In genomic region chr2:109231428-109231827, GRCh38 we compare ENCODE assay signal across 19 cellular contexts.
DNase-seq lines count a peak whose midpoint lies in the region; ATAC-seq and TF ChIP-seq lines count a peak whose summit lies in the region.
"Had no signal": no experiment of that assay in that cellular context is flagged by ENCODE, and none has a peak within 500 bp of the region (broad histone marks: within the 10 kb centered on the region; RNA-seq: fewer than 3 reads in every experiment).

No MANE protein-coding gene starts in this region.

- CTCF ChIA-PET in activated CD4-positive, alpha-beta memory T cell treated with anti-CD3 and anti-CD28 coated beads, Interleukin-2, amount 10 ng/mL, durations not matched to agents 7 days and 5 days (lab: Charles Lee) = no interaction called here

- H3F3A ChIP-seq in Loucy (ENCODE audit: low read depth) (no peaks in the 10 kb centered on the region), neural cell (ENCODE audit: insufficient read depth, low read length, poor library complexity, severe bottlenecking) (peaks cover 5% of the 10 kb centered on the region)

- H3K27ac ChIP-seq in heart right ventricle (peak overlapping the region in 6 of 10 donors; percentile 19 to 57 (median 41)), neural cell (ENCODE audit: low read length) (peak overlapping the region; percentile 52)
- H3K27ac ChIP-seq: SJSA1 had no signal

- H3K4me2 ChIP-seq in Loucy (ENCODE audit: low read depth, low read length, poor library complexity, severe bottlenecking) = peak overlapping the region; percentile 45
- H3K4me2 ChIP-seq in neural cell (ENCODE audit: low read length) = peak overlapping the region; percentile 56
- peak overlapping the region; percentile 39 for H3K4me2 ChIP-seq in skeletal muscle satellite cell (ENCODE audit: low read length)

- H3K9me3 Mint-ChIP-seq in activated CD4-positive, alpha-beta memory T cell treated with anti-CD3 and anti-CD28 coated beads, Interleukin-2, amount 10 ng/mL, durations not matched to agents 7 days and 5 days = no peaks in the 10 kb centered on the region
- no peaks in the 10 kb centered on the region for H3K9me3 Mint-ChIP-seq in glutamatergic neuron (ENCODE audit: unreplicated experiment)
- H3K9me3 Mint-ChIP-seq: HFFc6 had no signal

- H3K9me2 ChIP-seq in Loucy (replicated peaks; ENCODE audit: low read depth, low read length) = no peaks in the 10 kb centered on the region
- H3K9me2 ChIP-seq in neural cell (ENCODE audit: insufficient read depth, low read length) = no peaks in the 10 kb centered on the region

- POLR2A ChIA-PET in activated CD4-positive, alpha-beta memory T cell treated with anti-CD3 and anti-CD28 coated beads, Interleukin-2, amount 10 ng/mL, durations not matched to agents 7 days and 5 days (lab: Charles Lee) = interaction anchor here (1.5 kb wide), 1 partner anchor 14 kb away, joined by 3 read pairs; no protein-coding TSS in a partner anchor

- TF ChIP-seq EP300 in neural cell (conservative IDR thresholded peaks at IDR 0.05; ENCODE audit: poor library complexity, severe bottlenecking) = no peak

- no peak overlapping the region for H2AFZ ChIP-seq in Loucy (ENCODE audit: low read length)
- no peak overlapping the region for H2AFZ ChIP-seq in neural cell (ENCODE audit: low read depth, low read length)

- no peak overlapping the region for H3K27ac Mint-ChIP-seq in activated CD4-positive, alpha-beta memory T cell treated with anti-CD3 and anti-CD28 coated beads, Interleukin-2, amount 10 ng/mL, durations not matched to agents 7 days and 5 days
- H3K27ac Mint-ChIP-seq in glutamatergic neuron (ENCODE audit: unreplicated experiment) = no peak overlapping the region
- H3K27ac Mint-ChIP-seq: HFFc6 had no signal

- DNase-seq in heart right ventricle = no peak
- no peak for DNase-seq in cardiac septum (ENCODE audit: low spot score)
- DNase-seq in NCI-H2107 treated with DMSO at 0.1 percent for 48 hours (lab: John Stamatoyannopoulos, UW; ENCODE audit: unreplicated experiment) = no peak
- DNase-seq in activated CD4-positive, alpha-beta memory T cell treated with anti-CD3 and anti-CD28 coated beads, Interleukin-2, amount 10 ng/mL, durations not matched to agents 7 days and 5 days = no peak
- no peak for DNase-seq in glutamatergic neuron
- DNase-seq: DMS79, H7, HFFc6, MM.1S, NCI-H1048, NCI-H1417 treated with DMSO at 0.1 percent for 48 hours, NCI-H1930, NCI-H524 treated with DMSO at 0.1 percent for 48 hours, Peyer's patch had no signal

- H4K20me1 ChIP-seq in Loucy (ENCODE audit: insufficient read depth, low read length, poor library complexity, severe bottlenecking) (no peaks in the 10 kb centered on the region), neural cell (ENCODE audit: insufficient read depth) (no peaks in the 10 kb centered on the region)

- H3K79me2 ChIP-seq in Loucy (ENCODE audit: insufficient read depth, low read length) = peaks cover 53% of the 10 kb centered on the region
- H3K79me2 ChIP-seq in neural cell (replicated peaks; ENCODE audit: insufficient read depth, low read length) = no peaks in the 10 kb centered on the region

- H3K4me1 Mint-ChIP-seq in activated CD4-positive, alpha-beta memory T cell treated with anti-CD3 and anti-CD28 coated beads, Interleukin-2, amount 10 ng/mL, durations not matched to agents 7 days and 5 days = peaks cover 8% of the 10 kb centered on the region
- H3K4me1 Mint-ChIP-seq in glutamatergic neuron (ENCODE audit: low read depth, unreplicated experiment) = peaks cover 7% of the 10 kb centered on the region

- peak overlapping the region; percentile 21 for H3K9ac ChIP-seq in Loucy (ENCODE audit: low read depth, low read length, poor library complexity, severe bottlenecking)
- H3K9ac ChIP-seq in neural cell (ENCODE audit: low read length) = no peak overlapping the region
- no peak overlapping the region for H3K9ac ChIP-seq in skeletal muscle satellite cell (ENCODE audit: low read depth, low read length)

- H3K9me3 ChIP-seq in heart right ventricle = peaks cover 0 to 4% (median 0%) of the 10 kb centered on the region in 11 donors
- no peaks in the 10 kb centered on the region for H3K9me3 ChIP-seq in Loucy (ENCODE audit: insufficient read depth, low read depth, low read length)
- H3K9me3 ChIP-seq in neural cell (ENCODE audit: low read length) = no peaks in the 10 kb centered on the region
- no peaks in the 10 kb centered on the region for H3K9me3 ChIP-seq in skeletal muscle satellite cell (replicated peaks; ENCODE audit: low read length)
- H3K9me3 ChIP-seq: Peyer's patch, SJSA1 had no signal

- TF ChIP-seq CTCF in heart right ventricle (IDR thresholded peaks at IDR 0.05) (no peak), Loucy (conservative IDR thresholded peaks at IDR 0.05; ENCODE audit: low read length) (no peak), neural cell (IDR thresholded peaks at IDR 0.05; ENCODE audit: poor library complexity, severe bottlenecking) (no peak), glutamatergic neuron (IDR thresholded peaks at IDR 0.05; ENCODE audit: partially characterized antibody, unreplicated experiment) (no peak)

- H3K4me3 Mint-ChIP-seq in activated CD4-positive, alpha-beta memory T cell treated with anti-CD3 and anti-CD28 coated beads, Interleukin-2, amount 10 ng/mL, durations not matched to agents 7 days and 5 days = no peak overlapping the region
- no peak overlapping the region for H3K4me3 Mint-ChIP-seq in glutamatergic neuron (ENCODE audit: unreplicated experiment)
- H3K4me3 Mint-ChIP-seq: HFFc6 had no signal

- no peak for TF ChIP-seq RAD21 in neural cell (conservative IDR thresholded peaks at IDR 0.05)

- H3K36me3 Mint-ChIP-seq in activated CD4-positive, alpha-beta memory T cell treated with anti-CD3 and anti-CD28 coated beads, Interleukin-2, amount 10 ng/mL, durations not matched to agents 7 days and 5 days (ENCODE audit: low read depth) = no peaks in the 10 kb centered on the region
- H3K36me3 Mint-ChIP-seq in glutamatergic neuron (ENCODE audit: unreplicated experiment) = no peaks in the 10 kb centered on the region

- intact Hi-C loops in heart right ventricle (cut with DNase I) = no loop called here
- intact Hi-C loops in cardiac septum (cut with DNase I) = no loop called here

- H3K4me1 ChIP-seq in heart right ventricle (peaks cover 0 to 50% (median 24%) of the 10 kb centered on the region in 9 donors), Loucy (ENCODE audit: insufficient read depth, low read length, poor library complexity, severe bottlenecking) (peaks cover 76% of the 10 kb centered on the region), skeletal muscle satellite cell (ENCODE audit: control insufficient read depth, insufficient read depth, low read length) (peaks cover 31% of the 10 kb centered on the region)
- H3K4me1 ChIP-seq: Peyer's patch had no signal

- H3K36me3 ChIP-seq in heart right ventricle (no peaks in the 10 kb centered on the region), Loucy (ENCODE audit: insufficient read depth, low read length) (no peaks in the 10 kb centered on the region), neural cell (ENCODE audit: insufficient read depth, low read length) (no peaks in the 10 kb centered on the region), skeletal muscle satellite cell (ENCODE audit: insufficient read depth, low read length) (no peaks in the 10 kb centered on the region)
- H3K36me3 ChIP-seq: Peyer's patch, SJSA1 had no signal

- WGBS in heart right ventricle, 2 donors = 30 to 31% methylated on average over 3 of the region's 3 CpGs

- H3K4me3 ChIP-seq in heart right ventricle = no peak overlapping the region
- no peak overlapping the region for H3K4me3 ChIP-seq in Loucy (ENCODE audit: low read length, poor library complexity, severe bottlenecking)
- peak overlapping the region; percentile 47 for H3K4me3 ChIP-seq in neural cell (ENCODE audit: low read length)
- no peak overlapping the region for H3K4me3 ChIP-seq in skeletal muscle satellite cell (ENCODE audit: low read length)
- H3K4me3 ChIP-seq: K562, Peyer's patch, SJSA1 had no signal

- no peaks in the 10 kb centered on the region for H3K27me3 ChIP-seq in heart right ventricle
- H3K27me3 ChIP-seq in Loucy (ENCODE audit: insufficient read depth, low read length, poor library complexity, severe bottlenecking) = no peaks in the 10 kb centered on the region
- H3K27me3 ChIP-seq in neural cell (ENCODE audit: insufficient read depth, low read depth, low read length) = no peaks in the 10 kb centered on the region
- H3K27me3 ChIP-seq in skeletal muscle satellite cell (ENCODE audit: control insufficient read depth, insufficient read depth, low read length) = no peaks in the 10 kb centered on the region
- H3K27me3 ChIP-seq: Peyer's patch, SJSA1 had no signal

- ATAC-seq in heart right ventricle = peak in 3 of 8 donors; percentile 10 to 54 (median 18)
- ATAC-seq: K562 had no signal

- H3K27me3 Mint-ChIP-seq in activated CD4-positive, alpha-beta memory T cell treated with anti-CD3 and anti-CD28 coated beads, Interleukin-2, amount 10 ng/mL, durations not matched to agents 7 days and 5 days = peaks cover 78% of the 10 kb centered on the region
- peaks cover 2% of the 10 kb centered on the region for H3K27me3 Mint-ChIP-seq in glutamatergic neuron (ENCODE audit: unreplicated experiment)

TF ChIP-seq in neural cell, 6 proteins besides CTCF, POLR2A, EP300 and RAD21 (continues in another document):
- TF ChIP-seq POLR2AphosphoS5 (IDR thresholded peaks at IDR 0.05) (no peak), MXI1 (conservative IDR thresholded peaks at IDR 0.05; ENCODE audit: poor library complexity, severe bottlenecking) (no peak), REST (IDR thresholded peaks at IDR 0.05; ENCODE audit: borderline replicate concordance) (no peak)
